Comparison of ENCODE assay signal across 1 cellular context in genomic region chr18:3585656-3586509, GRCh38.
TF ChIP-seq lines count a peak whose summit lies in the region.

No MANE protein-coding gene starts in this region.

TF ChIP-seq in K562, 482 proteins besides CTCF, POLR2A, EP300 and RAD21 (continued from another document and continues in another):
- no peak for TF ChIP-seq RBM14 (IDR thresholded peaks at IDR 0.05; ENCODE audit: borderline replicate concordance, insufficient read depth, low read depth, low read length)
- TF ChIP-seq ZKSCAN8 (CRISPR knock-in tag; IDR thresholded peaks at IDR 0.05): no peak
- no peak; the same call in 1 of the 2 replicates for TF ChIP-seq ZNF197 (CRISPR knock-in tag; IDR thresholded peaks at IDR 0.05; ENCODE audit: low read depth)
- peak in 1 of 2 experiments; percentile 67 for TF ChIP-seq AFF1 (IDR thresholded peaks at IDR 0.05; ENCODE audit: low read depth in 1 of 2, partially characterized antibody in 2 of 2)
- TF ChIP-seq MTA1 (IDR thresholded peaks at IDR 0.05; ENCODE audit: borderline replicate concordance): peak; percentile 13; the same call in 1 of the 2 replicates
- TF ChIP-seq PHB2 (IDR thresholded peaks at IDR 0.05; ENCODE audit: low read depth): no peak
- no peak for TF ChIP-seq SRSF7 (optimal IDR thresholded peaks at IDR 0.05; ENCODE audit: low read depth, low read length)
- no peak for TF ChIP-seq NFATC3 (IDR thresholded peaks at IDR 0.05)
- TF ChIP-seq ZBTB1 (CRISPR knock-in tag; IDR thresholded peaks at IDR 0.05; ENCODE audit: borderline replicate concordance, low read depth): no peak
- no peak for TF ChIP-seq ZNF436 (CRISPR knock-in tag; IDR thresholded peaks at IDR 0.05)
- no peak for TF ChIP-seq EP400 (IDR thresholded peaks at IDR 0.05)
- no peak; the same call in 1 of the 2 replicates for TF ChIP-seq ZNF766 (CRISPR knock-in tag; conservative IDR thresholded peaks at IDR 0.05)
- TF ChIP-seq SMARCA5 (IDR thresholded peaks at IDR 0.05): no peak
- TF ChIP-seq CREB3L1 (IDR thresholded peaks at IDR 0.05; ENCODE audit: borderline replicate concordance, low read depth): no peak
- no peak for TF ChIP-seq RFX7 (CRISPR knock-in tag; IDR thresholded peaks at IDR 0.05)
- TF ChIP-seq ZSCAN29 (IDR thresholded peaks at IDR 0.05): no peak
- TF ChIP-seq CGGBP1 (CRISPR knock-in tag; IDR thresholded peaks at IDR 0.05): no peak
- peak; percentile 53 for TF ChIP-seq L3MBTL2 (IDR thresholded peaks at IDR 0.05)
- TF ChIP-seq ZFP1 (CRISPR knock-in tag; IDR thresholded peaks at IDR 0.05): no peak
- no peak for TF ChIP-seq EWSR1 (IDR thresholded peaks at IDR 0.05; ENCODE audit: borderline replicate concordance, low read depth, partially characterized antibody)
- no peak for TF ChIP-seq SPI1 (IDR thresholded peaks at IDR 0.05; ENCODE audit: borderline replicate concordance, low read depth, low read length)
- TF ChIP-seq KLF10 (CRISPR knock-in tag; IDR thresholded peaks at IDR 0.05): no peak
- no peak for TF ChIP-seq RNF219 (CRISPR knock-in tag; IDR thresholded peaks at IDR 0.05)
- TF ChIP-seq KAT7 (CRISPR knock-in tag; IDR thresholded peaks at IDR 0.05; ENCODE audit: borderline replicate concordance): no peak
- no peak for TF ChIP-seq CHAMP1 (IDR thresholded peaks at IDR 0.05)
- TF ChIP-seq ETS1 (conservative IDR thresholded peaks at IDR 0.05; ENCODE audit: control insufficient read depth, low read depth, low read length): no peak
- no peak for TF ChIP-seq TAF9B (IDR thresholded peaks at IDR 0.05; ENCODE audit: partially characterized antibody)
- no peak for TF ChIP-seq FOS (IDR thresholded peaks at IDR 0.05; ENCODE audit: extremely low read depth, insufficient read length)
- TF ChIP-seq ATF1 (CRISPR knock-in tag; IDR thresholded peaks at IDR 0.05): no peak
- TF ChIP-seq ATF1 (tag; IDR thresholded peaks at IDR 0.05): peak; percentile 70
- no peak for TF ChIP-seq ZNF324 (CRISPR knock-in tag; IDR thresholded peaks at IDR 0.05)
- TF ChIP-seq GTF2E2 (tag; IDR thresholded peaks at IDR 0.05): no peak
- TF ChIP-seq PHTF2 (CRISPR knock-in tag; IDR thresholded peaks at IDR 0.05): no peak
- TF ChIP-seq CREB5 (CRISPR knock-in tag; IDR thresholded peaks at IDR 0.05): no peak
- no peak for TF ChIP-seq MCM2 (IDR thresholded peaks at IDR 0.05; ENCODE audit: low read depth)
- 0 out of 2 replicates have a peak, but pooled peaks have one; percentile 34 for TF ChIP-seq ZFP91 (CRISPR knock-in tag; IDR thresholded peaks at IDR 0.05)
- no peak for TF ChIP-seq KLF6 (CRISPR knock-in tag; IDR thresholded peaks at IDR 0.05; ENCODE audit: borderline replicate concordance)
- TF ChIP-seq DNMT1 (IDR thresholded peaks at IDR 0.05): no peak
- peak; percentile 82 for TF ChIP-seq RBM39 (optimal IDR thresholded peaks at IDR 0.05; ENCODE audit: low read depth, low read length)
- TF ChIP-seq ADNP (tag; IDR thresholded peaks at IDR 0.05): no peak
- TF ChIP-seq MAZ (CRISPR knock-in tag; conservative IDR thresholded peaks at IDR 0.05 in 1 of 2, IDR thresholded peaks at IDR 0.05 in 1 of 2): peak; percentile 71 to 94
- TF ChIP-seq DDX20 (tag; IDR thresholded peaks at IDR 0.05; ENCODE audit: low read depth): no peak
- no peak for TF ChIP-seq XRCC4 (IDR thresholded peaks at IDR 0.05; ENCODE audit: extremely low read depth, insufficient read depth, insufficient read length)
- TF ChIP-seq FUS (optimal IDR thresholded peaks at IDR 0.05; ENCODE audit: low read depth, low read length): no peak
- TF ChIP-seq NR0B1 (IDR thresholded peaks at IDR 0.05; ENCODE audit: partially characterized antibody): no peak
- TF ChIP-seq HMBOX1 (IDR thresholded peaks at IDR 0.05): peak; percentile 88
- no peak for TF ChIP-seq ZBTB9 (CRISPR knock-in tag; IDR thresholded peaks at IDR 0.05)
